Comparison of ENCODE assay signal across 8 cellular contexts in the genomic region with DNA sequence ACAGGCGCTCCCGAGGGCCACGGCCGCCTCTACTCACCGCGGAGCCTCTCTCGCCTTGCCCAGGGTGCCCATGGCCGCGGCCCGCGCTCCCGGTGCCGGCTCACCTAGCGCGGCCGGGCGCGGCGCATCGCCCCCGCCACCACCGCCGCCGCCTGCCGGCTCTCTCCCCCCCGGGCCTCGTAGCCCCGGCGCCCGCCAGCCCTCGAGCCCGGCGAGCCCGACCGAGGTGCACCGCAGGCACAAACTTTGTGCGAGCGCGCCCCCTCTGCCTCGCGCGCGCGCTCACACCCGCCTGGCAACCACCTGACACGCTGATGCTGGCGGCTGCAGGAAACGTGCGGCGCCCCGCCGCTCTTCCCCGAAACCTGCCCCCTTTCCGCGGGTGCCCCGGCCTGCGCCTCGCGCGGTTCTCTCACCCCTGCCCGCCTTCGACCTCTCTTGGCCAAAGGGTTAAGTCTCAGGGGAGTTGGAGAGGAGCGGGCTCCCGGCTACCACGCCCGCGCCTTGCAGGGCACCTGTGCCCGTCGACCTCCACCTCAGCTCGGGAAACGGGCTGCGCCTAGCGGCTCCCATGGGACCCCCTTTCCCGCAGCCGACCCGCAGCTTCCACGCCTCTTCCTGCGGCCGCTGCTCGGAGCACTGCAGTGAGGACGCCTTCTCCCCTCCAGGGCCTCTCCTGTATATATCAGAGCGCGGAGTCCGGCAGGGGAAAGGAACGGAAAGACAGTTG. TPM values are rescaled to one million over a fixed set of nuclear protein-coding genes. Genes with fewer than 3 reads are reported as not detected.
DNase-seq lines count a peak whose midpoint lies in the region; TF ChIP-seq lines count a peak whose summit lies in the region.

Gene RASGRP1, minus strand, starts transcription at position 258 of the 730 bp plus-strand sequence. Its CDS starts 186 bp downstream, at position 72.

- no peaks in the 10 kb centered on the region for H3K36me3 Mint-ChIP-seq in HFFc6 (ENCODE audit: low read depth)

- TF ChIP-seq CTCF in HFFc6 (IDR thresholded peaks at IDR 0.05) (no peak), NB4 (IDR thresholded peaks at IDR 0.05; ENCODE audit: low read depth, low read length) (no peak)

- H3K27me3 ChIP-seq in duodenal mucosa (ENCODE audit: control insufficient read depth in 1 of 2, insufficient read depth in 2 of 2, low read length in 2 of 2) = peaks cover 8 to 15% of the 10 kb centered on the region in 2 donors

- peak; percentile 85 for DNase-seq in DMS 273 (lab: John Stamatoyannopoulos, UW; ENCODE audit: unreplicated experiment)
- DNase-seq in DMS 273 treated with DMSO at 0.1 percent for 48 hours (lab: John Stamatoyannopoulos, UW) = no peak
- peak; percentile 10 for DNase-seq in HFFc6
- peak; percentile 42 for DNase-seq in NB4 (ENCODE audit: low read depth)
- peak; percentile 68 to 79 for DNase-seq in activated CD4-positive, alpha-beta T cell treated with anti-CD3 and anti-CD28 coated beads, Interleukin-2, amount 50 U/mL, for 24 hours (ENCODE audit: low read depth in 1 of 2, low spot score in 1 of 2)
- peak; percentile 75 to 79 for DNase-seq in stimulated activated CD8-positive, alpha-beta memory T cell treated with anti-CD3 and anti-CD28 coated beads, Interleukin-15, amount 100 ng/mL, for 48 hours (ENCODE audit: low read depth in 2 of 2)

- no peaks in the 10 kb centered on the region for H3K36me3 ChIP-seq in duodenal mucosa (ENCODE audit: control insufficient read depth in 1 of 2, insufficient read depth in 2 of 2, low read length in 2 of 2)
- no peaks in the 10 kb centered on the region for H3K36me3 ChIP-seq in mesodermal cell (ENCODE audit: control insufficient read depth, insufficient read depth, low read length)

- no peaks in the 10 kb centered on the region; the same call in 1 of the 2 replicates for H3K9me3 Mint-ChIP-seq in HFFc6

- no peak within 1 kb of the TSS for H3K27ac Mint-ChIP-seq in HFFc6

- H3K27ac ChIP-seq in duodenal mucosa (ENCODE audit: low read depth, low read length) (peak within 1 kb of the TSS; percentile 14), mesodermal cell (ENCODE audit: low read depth, low read length, severe bottlenecking) (no peak within 1 kb of the TSS)

- H3K9me3 ChIP-seq in duodenal mucosa (ENCODE audit: control insufficient read depth in 1 of 2, low read length in 2 of 2) = no peaks in the 10 kb centered on the region
- no peaks in the 10 kb centered on the region for H3K9me3 ChIP-seq in mesodermal cell (ENCODE audit: control insufficient read depth, low read length)

- TF ChIP-seq POLR2A in NB4 (IDR thresholded peaks at IDR 0.05; ENCODE audit: extremely low read depth, insufficient read length) = no peak

- H3K4me1 ChIP-seq in duodenal mucosa (ENCODE audit: control insufficient read depth in 1 of 2, insufficient read depth in 2 of 2, low read length in 2 of 2) (peaks cover 8 to 16% of the 10 kb centered on the region in 2 donors), mesodermal cell (ENCODE audit: control insufficient read depth, insufficient read depth, low read length, poor library complexity, severe bottlenecking) (no peaks in the 10 kb centered on the region)

- H3K4me3 ChIP-seq in NB4 (ENCODE audit: low read depth, low read length) (no peak within 1 kb of the TSS), duodenal mucosa (ENCODE audit: low read depth in 1 of 2, low read length in 2 of 2) (peak within 1 kb of the TSS; percentile 58 to 64), mesodermal cell (ENCODE audit: extremely low read depth, insufficient read depth, low read length, poor library complexity, severe bottlenecking) (peak within 1 kb of the TSS; percentile 49)

- peak within 1 kb of the TSS; percentile 68 for H3K4me3 Mint-ChIP-seq in HFFc6

- peak within 1 kb of the TSS; percentile 6 to 59 for H3K9ac ChIP-seq in duodenal mucosa (ENCODE audit: low read depth in 1 of 2, low read length in 2 of 2)

- peaks cover 4% of the 10 kb centered on the region; the same call in 1 of the 2 replicates for H3K4me1 Mint-ChIP-seq in HFFc6 (ENCODE audit: low read depth)

- H3K27me3 Mint-ChIP-seq in HFFc6 (ENCODE audit: insufficient read depth) = peaks cover 2% of the 10 kb centered on the region

- 5 to 9% methylated on average over 46 to 76 of the region's 85 CpGs for WGBS in mesodermal cell (ENCODE audit: insufficient coverage in 2 of 2), 2 experiments

RNA-seq across cellular contexts. Expression of gene RASGRP1, which starts in this region (rescaled TPM):
- total RNA-seq in HFFc6 (2021; fragmentation: NEBNext Ultra II Directional; extraction: Animal tissue kit (Norgen Biotek cat#: 25700)) = under 1 TPM; 0.14 to 0.59 (median 0.37) TPM
- 0.44 TPM for polyA plus RNA-seq in mesodermal cell (2013, experiment 1 of 2)
- polyA plus RNA-seq in mesodermal cell (2013, experiment 2 of 2) = 0.35 TPM

Comparison
In these comparisons a context has a peak if more than half of its experiments do, and no peak if none do; other contexts are left out.
1. Peak in DNase-seq in HFFc6; RNA of the gene not detected or under 1 TPM.